In the genomic region with DNA sequence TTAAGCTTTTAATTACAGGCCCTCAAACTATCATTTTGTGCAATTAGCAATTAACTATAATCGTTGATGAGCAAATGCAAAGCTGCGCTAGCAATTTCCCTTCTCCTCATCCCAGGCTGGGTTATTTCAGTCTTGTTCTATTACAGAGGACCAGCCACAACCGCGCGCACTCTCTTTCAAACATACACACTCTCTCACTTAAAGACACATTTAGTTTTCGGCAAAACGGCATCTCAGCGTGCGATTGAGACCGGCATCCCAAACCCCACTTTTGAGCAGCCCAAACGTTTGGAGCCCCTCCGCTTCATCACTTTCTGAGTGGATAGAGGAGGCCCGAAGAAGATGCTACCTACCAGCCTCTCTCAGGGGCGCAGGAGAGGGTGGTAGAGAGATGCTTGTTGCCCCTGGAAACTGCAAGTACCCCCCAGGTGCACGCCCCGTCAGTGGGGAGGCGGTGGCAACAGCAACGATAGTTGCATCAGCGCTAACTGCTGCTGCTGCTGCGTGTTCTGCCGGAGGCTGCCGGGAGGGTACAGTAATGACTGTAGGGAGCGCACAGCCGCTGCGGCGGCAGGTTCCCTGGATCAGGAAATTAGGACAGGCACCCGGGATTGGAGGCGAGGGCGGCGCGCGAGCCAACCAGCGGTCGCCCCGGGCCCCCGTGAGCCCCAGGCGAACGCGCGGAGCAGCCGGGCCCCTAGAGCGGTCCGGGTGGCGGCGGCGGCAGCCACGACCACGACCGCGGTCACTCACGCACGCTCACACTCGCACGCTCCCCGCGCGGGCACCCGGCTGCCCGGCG, we compare ENCODE assay signal across 8 cellular contexts.
DNase-seq lines count a peak whose midpoint lies in the region; ATAC-seq and TF ChIP-seq lines count a peak whose summit lies in the region.

No MANE protein-coding gene starts in this region.

- peak; percentile 41 for ATAC-seq in HG03432 (IDR thresholded peaks at IDR 0.05; ENCODE audit: unreplicated experiment)

- TF ChIP-seq CTCF in AG09319 (IDR thresholded peaks at IDR 0.05; ENCODE audit: low read depth, low read length) (peak; percentile 11), epithelial cell of esophagus (IDR thresholded peaks at IDR 0.05; ENCODE audit: insufficient read depth, low read depth, low read length, missing control alignments) (peak; percentile 18)

- peak; percentile 63 for DNase-seq in AG09319 (ENCODE audit: extremely low read depth, low read depth)
- peak; percentile 14 for DNase-seq in GM19238 (ENCODE audit: insufficient read length, low spot score)
- DNase-seq in NCI-H524 (lab: John Stamatoyannopoulos, UW): peak; percentile 40 to 87
- peak; percentile 82 for DNase-seq in activated CD8-positive, alpha-beta memory T cell treated with anti-CD3 and anti-CD28 coated beads for 24 hours
- DNase-seq in epithelial cell of esophagus (ENCODE audit: low read depth): peak; percentile 91
- DNase-seq in midbrain (lab: John Stamatoyannopoulos, UW): peak; percentile 68
- peak; percentile 5 to 21 for DNase-seq in stimulated activated CD8-positive, alpha-beta memory T cell treated with anti-CD3 and anti-CD28 coated beads, Interleukin-7, amount 100 ng/mL, for 4 hours (ENCODE audit: low read depth in 2 of 2)

- peak overlapping the region; percentile 65 for H3K4me3 ChIP-seq in epithelial cell of esophagus (ENCODE audit: low read length)

Comparison
In these comparisons a context has a peak if more than half of its experiments do, and no peak if none do; other contexts are left out.
1. Peak in every context shown above with its lines: DNase-seq, ATAC-seq and H3K4me3 ChIP-seq.
2. DNase-seq: peak in every context shown above with its lines; median percentile 91 in epithelial cell of esophagus; 82 in activated CD8-positive, alpha-beta memory T cell treated with anti-CD3 and anti-CD28 coated beads for 24 hours; 68 in midbrain; 64 in NCI-H524; 63 in AG09319; 14 in GM19238; 13 in stimulated activated CD8-positive, alpha-beta memory T cell treated with anti-CD3 and anti-CD28 coated beads, Interleukin-7, amount 100 ng/mL, for 4 hours.